31 cellular contexts compared by ENCODE assay signal in the genomic region with DNA sequence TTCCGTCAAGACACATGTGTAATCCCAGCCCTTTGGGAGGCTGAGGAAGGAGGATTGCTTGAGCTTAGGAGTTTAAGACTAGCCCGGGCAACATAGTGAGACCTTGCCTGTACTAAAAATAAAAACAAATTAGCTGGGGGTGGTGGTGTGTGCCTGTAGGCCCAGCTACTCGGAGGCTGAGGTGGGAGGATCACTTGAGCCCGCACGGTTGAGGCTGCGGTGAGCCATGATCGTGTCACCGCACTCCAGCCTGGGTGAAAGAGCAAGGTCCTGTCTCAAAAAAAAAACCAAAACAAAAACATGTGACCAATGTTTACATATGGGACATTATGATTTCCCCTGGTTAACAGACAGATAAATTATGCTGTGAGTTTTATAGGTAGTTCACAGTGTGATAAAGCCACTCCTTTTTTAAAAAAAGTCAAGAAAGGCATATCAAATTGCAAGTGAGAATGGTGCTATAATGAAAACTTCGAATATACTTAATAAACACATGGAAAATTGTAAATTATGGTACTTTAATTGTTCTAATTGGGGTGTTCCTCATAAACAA.
"Had no signal": no experiment of that assay in that cellular context is flagged by ENCODE, and none has a peak within 500 bp of the region (broad histone marks: within the 10 kb centered on the region; RNA-seq: fewer than 3 reads in every experiment).

No MANE protein-coding gene starts in this region.

- H3K27ac ChIP-seq: ascending aorta, breast epithelium, cardiac muscle cell, colonic mucosa, epithelial cell of prostate, WERI-Rb-1 had no signal

- H3K27ac Mint-ChIP-seq: activated CD4-positive, alpha-beta memory T cell treated with anti-CD3 and anti-CD28 coated beads for 36 hours; activated CD4-positive, alpha-beta T cell treated with anti-CD3 and anti-CD28 coated beads for 36 hours; activated CD4-positive, alpha-beta T cell treated with anti-CD3 and anti-CD28 coated beads, Interleukin-2, amount 10 ng/mL, durations not matched to agents 24 days and 14 days; activated CD8-positive, alpha-beta memory T cell treated with anti-CD3 and anti-CD28 coated beads, Interleukin-2, amount 10 ng/mL, durations not matched to agents 7 days and 5 days; activated CD8-positive, alpha-beta T cell treated with anti-CD3 and anti-CD28 coated beads, Interleukin-2, amount 10 ng/mL, durations not matched to agents 7 days and 5 days; activated naive CD4-positive, alpha-beta T cell treated with anti-CD3 and anti-CD28 coated beads for 36 hours; activated naive CD8-positive, alpha-beta T cell treated with anti-CD3 and anti-CD28 coated beads for 36 hours; activated T-helper 1 cell treated with anti-CD3 and anti-CD28 coated beads, Interleukin-12 subunit alpha, Interleukin-12 subunit beta, Interleukin-2, Interleukin-4 antibody, amounts not matched to agents 30 ng/mL and 10 ng/mL and 1 ng/mL, durations not matched to agents 14 hours and 24 hours and 36 hours; activated T-helper 2 cell treated with anti-CD3 and anti-CD28 coated beads, Interferon-gamma antibody, Interleukin-2, Interleukin-4, amounts not matched to agents 10 μg/mL and 5 μg/mL and 100 μg/mL, durations not matched to agents 14 hours and 24 hours and 36 hours; brain; T-helper 17 cell; T-helper 2 cell treated with Interferon-gamma antibody and Interleukin-4, amounts not matched to agents 5 μg/mL and 100 μg/mL, for 36 hours had no signal

- H3K4me1 ChIP-seq: breast epithelium, colonic mucosa had no signal

- H3K4me3 ChIP-seq: ascending aorta, breast epithelium, cardiac muscle cell, colonic mucosa had no signal

- H3K27me3 Mint-ChIP-seq: activated CD4-positive, alpha-beta memory T cell treated with anti-CD3 and anti-CD28 coated beads for 36 hours; activated CD4-positive, alpha-beta T cell treated with anti-CD3 and anti-CD28 coated beads for 36 hours; activated CD4-positive, alpha-beta T cell treated with anti-CD3 and anti-CD28 coated beads, Interleukin-2, amount 10 ng/mL, durations not matched to agents 24 days and 14 days; activated CD8-positive, alpha-beta memory T cell treated with anti-CD3 and anti-CD28 coated beads, Interleukin-2, amount 10 ng/mL, durations not matched to agents 7 days and 5 days; activated naive CD8-positive, alpha-beta T cell treated with anti-CD3 and anti-CD28 coated beads for 36 hours; brain; T-helper 17 cell had no signal

- ATAC-seq: activated CD4-positive, alpha-beta T cell treated with anti-CD3 and anti-CD28 coated beads for 36 hours; activated CD8-positive, alpha-beta memory T cell treated with anti-CD3 and anti-CD28 coated beads, Interleukin-2, amount 10 ng/mL, durations not matched to agents 7 days and 5 days; activated CD8-positive, alpha-beta T cell treated with anti-CD3 and anti-CD28 coated beads, Interleukin-2, amount 10 ng/mL, durations not matched to agents 7 days and 5 days; T-helper 17 cell had no signal

- DNase-seq: activated CD4-positive, alpha-beta memory T cell treated with anti-CD3 and anti-CD28 coated beads for 36 hours; activated CD4-positive, alpha-beta T cell treated with anti-CD3 and anti-CD28 coated beads for 36 hours; activated CD4-positive, alpha-beta T cell treated with anti-CD3 and anti-CD28 coated beads, Interleukin-2, amount 10 ng/mL, durations not matched to agents 24 days and 14 days; activated CD4-positive, CD25-positive, alpha-beta regulatory T cell; activated CD4-positive, CD25-positive, alpha-beta regulatory T cell treated with anti-CD3 and anti-CD28 coated beads, Interleukin-2, amount 50 U/mL, for 72 hours; activated CD8-positive, alpha-beta memory T cell treated with anti-CD3 and anti-CD28 coated beads, Interleukin-2, amount 10 ng/mL, durations not matched to agents 7 days and 5 days; activated CD8-positive, alpha-beta memory T cell treated with anti-CD3 and anti-CD28 coated beads, Interleukin-2, amount 50 U/mL, for 4 hours; activated CD8-positive, alpha-beta T cell treated with anti-CD3 and anti-CD28 coated beads, Interleukin-2, amount 10 ng/mL, durations not matched to agents 7 days and 5 days; activated effector memory CD4-positive, alpha-beta T cell treated with anti-CD3 and anti-CD28 coated beads, Interleukin-2, amount 50 U/mL, for 16 hours; activated naive CD4-positive, alpha-beta T cell treated with anti-CD3 and anti-CD28 coated beads for 36 hours; activated naive CD8-positive, alpha-beta T cell treated with anti-CD3 and anti-CD28 coated beads for 36 hours; activated T-cell treated with anti-CD3 and anti-CD28 coated beads, Interleukin-2, amount 50 U/mL, for 1 hour; activated T-cell treated with anti-CD3 and anti-CD28 coated beads, Interleukin-2, amount 50 U/mL, for 48 hours; central memory CD4-positive, alpha-beta T cell; cerebellar nuclear complex; colonic mucosa; effector CD8-positive, alpha-beta T cell; foreskin fibroblast; head of caudate nucleus; T-helper 1 cell; T-helper 17 cell; T1000; WERI-Rb-1 had no signal

- H3K36me3 ChIP-seq: ascending aorta, breast epithelium, colonic mucosa had no signal

- H3K9me3 ChIP-seq: ascending aorta, breast epithelium, colonic mucosa had no signal

- H3K9me3 Mint-ChIP-seq: activated CD4-positive, alpha-beta memory T cell treated with anti-CD3 and anti-CD28 coated beads for 36 hours; activated CD4-positive, alpha-beta T cell treated with anti-CD3 and anti-CD28 coated beads, Interleukin-2, amount 10 ng/mL, durations not matched to agents 24 days and 14 days; activated naive CD4-positive, alpha-beta T cell treated with anti-CD3 and anti-CD28 coated beads for 36 hours; activated naive CD8-positive, alpha-beta T cell treated with anti-CD3 and anti-CD28 coated beads for 36 hours; activated T-helper 1 cell treated with anti-CD3 and anti-CD28 coated beads, Interleukin-12 subunit alpha, Interleukin-12 subunit beta, Interleukin-2, Interleukin-4 antibody, amounts not matched to agents 30 ng/mL and 10 ng/mL and 1 ng/mL, durations not matched to agents 14 hours and 24 hours and 36 hours; activated T-helper 2 cell treated with anti-CD3 and anti-CD28 coated beads, Interferon-gamma antibody, Interleukin-2, Interleukin-4, amounts not matched to agents 10 μg/mL and 5 μg/mL and 100 μg/mL, durations not matched to agents 14 hours and 24 hours and 36 hours; brain; T-helper 2 cell treated with Interferon-gamma antibody and Interleukin-4, amounts not matched to agents 5 μg/mL and 100 μg/mL, for 36 hours had no signal

- H3K4me3 Mint-ChIP-seq: activated CD4-positive, alpha-beta memory T cell treated with anti-CD3 and anti-CD28 coated beads for 36 hours; activated CD4-positive, alpha-beta T cell treated with anti-CD3 and anti-CD28 coated beads for 36 hours; activated CD4-positive, alpha-beta T cell treated with anti-CD3 and anti-CD28 coated beads, Interleukin-2, amount 10 ng/mL, durations not matched to agents 24 days and 14 days; activated CD8-positive, alpha-beta memory T cell treated with anti-CD3 and anti-CD28 coated beads, Interleukin-2, amount 10 ng/mL, durations not matched to agents 7 days and 5 days; activated CD8-positive, alpha-beta T cell treated with anti-CD3 and anti-CD28 coated beads, Interleukin-2, amount 10 ng/mL, durations not matched to agents 7 days and 5 days; activated naive CD4-positive, alpha-beta T cell treated with anti-CD3 and anti-CD28 coated beads for 36 hours; activated naive CD8-positive, alpha-beta T cell treated with anti-CD3 and anti-CD28 coated beads for 36 hours; activated T-helper 1 cell treated with anti-CD3 and anti-CD28 coated beads, Interleukin-12 subunit alpha, Interleukin-12 subunit beta, Interleukin-2, Interleukin-4 antibody, amounts not matched to agents 30 ng/mL and 10 ng/mL and 1 ng/mL, durations not matched to agents 14 hours and 24 hours and 36 hours; brain; T-helper 17 cell; T-helper 2 cell treated with Interferon-gamma antibody and Interleukin-4, amounts not matched to agents 5 μg/mL and 100 μg/mL, for 36 hours had no signal
